Comparison of ENCODE assay signal across 17 cellular contexts in the genomic region with DNA sequence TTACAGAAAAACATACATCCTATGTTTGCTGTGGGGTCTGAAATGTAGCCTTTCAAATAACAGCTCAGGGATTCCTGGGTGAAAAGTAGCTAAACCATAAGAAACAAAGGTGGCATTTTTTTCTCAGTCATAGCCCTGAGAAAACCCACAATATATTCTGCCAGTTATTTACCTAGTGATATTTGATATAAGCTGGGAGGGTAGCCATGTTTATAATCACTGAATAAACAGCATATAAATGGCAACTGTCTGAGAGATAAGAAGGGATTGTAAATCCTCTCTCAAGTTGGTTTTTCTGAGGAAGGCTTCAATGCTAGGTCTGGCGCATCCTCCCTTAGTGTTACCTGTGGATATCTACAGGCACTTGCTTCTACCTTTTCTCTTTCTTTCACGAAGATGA.
"Had no signal": no experiment of that assay in that cellular context is flagged by ENCODE, and none has a peak within 500 bp of the region (broad histone marks: within the 10 kb centered on the region; RNA-seq: fewer than 3 reads in every experiment).

No MANE protein-coding gene starts in this region.

- H3K4me3 ChIP-seq: cardiac muscle cell, gastrocnemius medialis, left ventricle myocardium inferior, psoas muscle, right lobe of liver, spleen had no signal

- H3K36me3 Mint-ChIP-seq: activated naive CD4-positive, alpha-beta T cell treated with anti-CD3 and anti-CD28 coated beads, Interleukin-2, amount 10 ng/mL, durations not matched to agents 7 days and 5 days; stimulated activated naive B cell treated with anti-CD40 and anti-IgM and Interleukin-4, amounts not matched to agents 10 μg/mL and 1 μg/mL and 100 μg/mL, for 72 hours; type B pancreatic cell; WTC11 had no signal

- H3K27ac Mint-ChIP-seq: activated naive CD4-positive, alpha-beta T cell treated with anti-CD3 and anti-CD28 coated beads, Interleukin-2, amount 10 ng/mL, durations not matched to agents 7 days and 5 days; activated T-helper 2 cell treated with anti-CD3 and anti-CD28 coated beads, Interferon-gamma antibody, Interleukin-2, Interleukin-4, amounts not matched to agents 10 μg/mL and 5 μg/mL and 100 μg/mL, durations not matched to agents 14 hours and 24 hours and 36 hours; stimulated activated naive B cell treated with anti-CD40 and anti-IgM and Interleukin-4, amounts not matched to agents 10 μg/mL and 1 μg/mL and 100 μg/mL, for 72 hours; type B pancreatic cell; WTC11 had no signal

- H3K4me1 Mint-ChIP-seq: activated naive CD4-positive, alpha-beta T cell treated with anti-CD3 and anti-CD28 coated beads, Interleukin-2, amount 10 ng/mL, durations not matched to agents 7 days and 5 days; stimulated activated naive B cell treated with anti-CD40 and anti-IgM and Interleukin-4, amounts not matched to agents 10 μg/mL and 1 μg/mL and 100 μg/mL, for 72 hours had no signal

- H3K4me1 ChIP-seq: gastrocnemius medialis, left ventricle myocardium inferior, psoas muscle, right lobe of liver, spleen had no signal

- H3K27me3 Mint-ChIP-seq: activated naive CD4-positive, alpha-beta T cell treated with anti-CD3 and anti-CD28 coated beads, Interleukin-2, amount 10 ng/mL, durations not matched to agents 7 days and 5 days; stimulated activated naive B cell treated with anti-CD40 and anti-IgM and Interleukin-4, amounts not matched to agents 10 μg/mL and 1 μg/mL and 100 μg/mL, for 72 hours had no signal

- DNase-seq: activated CD4-positive, alpha-beta T cell treated with anti-CD3 and anti-CD28 coated beads for 48 hours; activated CD8-positive, alpha-beta memory T cell treated with anti-CD3 and anti-CD28 coated beads for 24 hours; activated naive CD4-positive, alpha-beta T cell treated with anti-CD3 and anti-CD28 coated beads, Interleukin-2, amount 10 ng/mL, durations not matched to agents 7 days and 5 days; effector CD4-positive, alpha-beta T cell; gastrocnemius medialis; islet precursor cell; left ventricle myocardium inferior; mesenchymal stem cell; psoas muscle; right lobe of liver; spleen; stimulated activated CD4-positive, alpha-beta T cell treated with anti-CD3 and anti-CD28 coated beads, Interleukin-2, amount 100 ng/mL, for 24 hours; stimulated activated naive B cell treated with anti-CD40 and anti-IgM and Interleukin-4, amounts not matched to agents 10 μg/mL and 1 μg/mL and 100 μg/mL, for 72 hours had no signal

- H3K4me3 Mint-ChIP-seq: activated naive CD4-positive, alpha-beta T cell treated with anti-CD3 and anti-CD28 coated beads, Interleukin-2, amount 10 ng/mL, durations not matched to agents 7 days and 5 days; stimulated activated naive B cell treated with anti-CD40 and anti-IgM and Interleukin-4, amounts not matched to agents 10 μg/mL and 1 μg/mL and 100 μg/mL, for 72 hours; type B pancreatic cell; WTC11 had no signal

- H3K9me3 ChIP-seq: gastrocnemius medialis, left ventricle myocardium inferior, psoas muscle, right lobe of liver, spleen had no signal

- ATAC-seq: gastrocnemius medialis; psoas muscle; right lobe of liver; stimulated activated naive B cell treated with anti-CD40 and anti-IgM and Interleukin-4, amounts not matched to agents 10 μg/mL and 1 μg/mL and 100 μg/mL, for 72 hours; WTC11 had no signal

- H3K27me3 ChIP-seq: cardiac muscle cell, gastrocnemius medialis, right lobe of liver, spleen had no signal

- H3K9me3 Mint-ChIP-seq: activated naive CD4-positive, alpha-beta T cell treated with anti-CD3 and anti-CD28 coated beads, Interleukin-2, amount 10 ng/mL, durations not matched to agents 7 days and 5 days; activated T-helper 2 cell treated with anti-CD3 and anti-CD28 coated beads, Interferon-gamma antibody, Interleukin-2, Interleukin-4, amounts not matched to agents 10 μg/mL and 5 μg/mL and 100 μg/mL, durations not matched to agents 14 hours and 24 hours and 36 hours; stimulated activated naive B cell treated with anti-CD40 and anti-IgM and Interleukin-4, amounts not matched to agents 10 μg/mL and 1 μg/mL and 100 μg/mL, for 72 hours; WTC11 had no signal

- H3K27ac ChIP-seq: cardiac muscle cell, gastrocnemius medialis, left ventricle myocardium inferior, psoas muscle, right lobe of liver, spleen had no signal

- H3K36me3 ChIP-seq: cardiac muscle cell, gastrocnemius medialis, left ventricle myocardium inferior, right lobe of liver, spleen had no signal
